Comparison of ENCODE assay signal across 8 cellular contexts in genomic region chr11:59754859-59755700, GRCh38. TPM values are rescaled to one million over a fixed set of nuclear protein-coding genes. Genes with fewer than 3 reads are reported as not detected.
A peak's percentile ranks its signal among the peaks of the same experiment; 100 is the strongest.
DNase-seq lines count a peak whose midpoint lies in the region; ATAC-seq and TF ChIP-seq lines count a peak whose summit lies in the region.

Gene STX3 (plus strand): TSS chr11:59755376. CDS start chr11:59755606, 230 bp downstream.

- ATAC-seq in GM21737 (IDR thresholded peaks at IDR 0.05; ENCODE audit: unreplicated experiment) (peak; percentile 54), omental fat pad (ENCODE audit: low FRiP score) (peak; percentile 80)
- peak; percentile 84 to 89 for ATAC-seq in activated naive CD4-positive, alpha-beta T cell treated with anti-CD3 and anti-CD28 coated beads, Interleukin-2, amount 50 U/mL, for 72 hours

- H3K36me3 ChIP-seq in Karpas-422 (ENCODE audit: insufficient read depth, low read length) (no peaks in the 10 kb centered on the region), SK-N-SH (replicated peaks in 1 of 2; ENCODE audit: control insufficient read depth in 1 of 2, insufficient read depth in 2 of 2, low read length in 1 of 2) (peaks cover 0 to 7% of the 10 kb centered on the region in 2 experiments)

- H3K4me3 ChIP-seq in Karpas-422 (ENCODE audit: low read length) (peak within 1 kb of the TSS; percentile 70), SK-N-SH (ENCODE audit: low read depth in 2 of 2, low read length in 1 of 2) (peak within 1 kb of the TSS; percentile 90 to 91)

- no peaks in the 10 kb centered on the region for H4K20me1 ChIP-seq in Karpas-422 (ENCODE audit: insufficient read depth, low read depth, low read length)
- H4K20me1 ChIP-seq in SK-N-SH (ENCODE audit: insufficient read depth): peaks cover 33% of the 10 kb centered on the region

- H3K79me2 ChIP-seq in Karpas-422 (ENCODE audit: low read length) (no peaks in the 10 kb centered on the region), SK-N-SH (ENCODE audit: insufficient read depth) (peaks cover 45% of the 10 kb centered on the region)

- H3K9me3 ChIP-seq in Karpas-422 (ENCODE audit: low read length) (no peaks in the 10 kb centered on the region), SK-N-SH (no peaks in the 10 kb centered on the region)

- H2AFZ ChIP-seq in Karpas-422 (ENCODE audit: low read length) (peak within 1 kb of the TSS; percentile 90), SK-N-SH (ENCODE audit: low read depth) (peak within 1 kb of the TSS; percentile 92)

- H3F3A ChIP-seq in SK-N-SH (replicated peaks; ENCODE audit: insufficient read depth): peaks cover 13% of the 10 kb centered on the region

- 0 out of 4 replicates have a peak, but pooled peaks of 1 of the 2 experiments have one; percentile 6 for TF ChIP-seq EP300 in SK-N-SH (IDR thresholded peaks at IDR 0.05; ENCODE audit: borderline replicate concordance in 1 of 2, low read depth in 1 of 2, low read length in 1 of 2)

- TF ChIP-seq CTCF in SK-N-SH (IDR thresholded peaks at IDR 0.05) (no peak), omental fat pad (IDR thresholded peaks at IDR 0.05) (no peak)

- no peaks in the 10 kb centered on the region for H3K9me2 ChIP-seq in Karpas-422 (replicated peaks; ENCODE audit: insufficient read depth, low read length)
- no peaks in the 10 kb centered on the region for H3K9me2 ChIP-seq in SK-N-SH

- no peak within 1 kb of the TSS for H3K27ac ChIP-seq in Karpas-422 (ENCODE audit: low read length)
- H3K27ac ChIP-seq in SK-N-SH (ENCODE audit: low read depth in 2 of 2, low read length in 1 of 2): peak within 1 kb of the TSS; percentile 68 to 86

- TF ChIP-seq RAD21 in SK-N-SH (IDR thresholded peaks at IDR 0.05; ENCODE audit: low read length): no peak

- POLR2A ChIA-PET in SK-N-SH (lab: Yijun Ruan, JAX): interaction anchor here (1.0 kb wide), 3 partner anchors 37 to 55 kb away, joined by 3 to 4 read pairs (median 4); partner anchors contain the start of gene MRPL16

- peaks cover 16% of the 10 kb centered on the region for H3K4me1 ChIP-seq in Karpas-422 (ENCODE audit: low read length)
- H3K4me1 ChIP-seq in SK-N-SH (ENCODE audit: control insufficient read depth in 1 of 2, insufficient read depth in 2 of 2, low read depth in 1 of 2, low read length in 1 of 2): peaks cover 0 to 16% of the 10 kb centered on the region in 2 experiments; a peak in 2 of 4 replicates

- H3K27me3 ChIP-seq in Karpas-422 (ENCODE audit: low read length) (no peaks in the 10 kb centered on the region), SK-N-SH (ENCODE audit: insufficient read depth) (no peaks in the 10 kb centered on the region)

- H3K9ac ChIP-seq in Karpas-422 (ENCODE audit: low read length) (peak within 1 kb of the TSS; percentile 58), SK-N-SH (peak within 1 kb of the TSS; percentile 92)

- CTCF ChIA-PET in SK-N-SH (lab: Yijun Ruan, JAX): interaction anchor here (0.6 to 5.2 kb wide), 18 partner anchors 11 to 489 kb away, joined by 3 to 88 read pairs (median 5); partner anchors contain the start of gene MRPL16

- 0% methylated on average over 21 of the region's 80 CpGs for WGBS in SK-N-SH (ENCODE audit: low lambda C conversion rate)

- H3K9me3 Mint-ChIP-seq in activated naive CD4-positive, alpha-beta T cell treated with anti-CD3 and anti-CD28 coated beads, Interleukin-2, amount 50 U/mL, for 72 hours: no peaks in the 10 kb centered on the region

- DNase-seq in DMS153 (lab: John Stamatoyannopoulos, UW): peak; percentile 39
- peak; percentile 78 for DNase-seq in Karpas-422
- DNase-seq in SK-N-SH: peak; percentile 84
- DNase-seq in activated naive CD4-positive, alpha-beta T cell treated with anti-CD3 and anti-CD28 coated beads, Interleukin-2, amount 50 U/mL, for 72 hours (ENCODE audit: low spot score in 2 of 2): peak; percentile 69 to 73
- peak; percentile 26 for DNase-seq in globus pallidus (ENCODE audit: low spot score)
- DNase-seq in omental fat pad (ENCODE audit: low spot score): no peak
- peak; percentile 69 for DNase-seq in superior temporal gyrus (ENCODE audit: extremely low spot score)

- H3K27ac Mint-ChIP-seq in activated naive CD4-positive, alpha-beta T cell treated with anti-CD3 and anti-CD28 coated beads, Interleukin-2, amount 50 U/mL, for 72 hours: peak within 1 kb of the TSS; percentile 21 to 97

- H3K36me3 Mint-ChIP-seq in activated naive CD4-positive, alpha-beta T cell treated with anti-CD3 and anti-CD28 coated beads, Interleukin-2, amount 50 U/mL, for 72 hours: peaks cover 0 to 7% of the 10 kb centered on the region in 2 donors

- H3K4me2 ChIP-seq in Karpas-422 (ENCODE audit: low read depth, low read length, poor library complexity, severe bottlenecking): peak within 1 kb of the TSS; percentile 87
- H3K4me2 ChIP-seq in SK-N-SH: peak within 1 kb of the TSS; percentile 91

TF ChIP-seq in SK-N-SH, 30 proteins besides CTCF, POLR2A, EP300 and RAD21:
- TF ChIP-seq SIN3A (IDR thresholded peaks at IDR 0.05; ENCODE audit: borderline replicate concordance, low read depth, low read length) (0 out of 2 replicates have a peak, but pooled peaks have one; percentile 45), CHD2 (IDR thresholded peaks at IDR 0.05; ENCODE audit: low read length, partially characterized antibody) (no peak), RXRA (IDR thresholded peaks at IDR 0.05; ENCODE audit: borderline replicate concordance, low read depth) (no peak), MEF2A (IDR thresholded peaks at IDR 0.05; ENCODE audit: borderline replicate concordance, low read depth) (peak; percentile 70), TCF12 (IDR thresholded peaks at IDR 0.05) (no peak), YY1 (IDR thresholded peaks at IDR 0.05; ENCODE audit: low read depth) (no peak), TAF1 (IDR thresholded peaks at IDR 0.05; ENCODE audit: borderline replicate concordance, low read depth, low read length) (0 out of 2 replicates have a peak, but pooled peaks have one; percentile 38), JUND (IDR thresholded peaks at IDR 0.05) (0 out of 2 replicates have a peak, but pooled peaks have one; percentile 8), NRF1 (IDR thresholded peaks at IDR 0.05; ENCODE audit: low read depth, low read length) (peak; percentile 70), GABPA (IDR thresholded peaks at IDR 0.05; ENCODE audit: low read depth) (0 out of 2 replicates have a peak, but pooled peaks have one; percentile 6)
- TF ChIP-seq, protein P1, sequence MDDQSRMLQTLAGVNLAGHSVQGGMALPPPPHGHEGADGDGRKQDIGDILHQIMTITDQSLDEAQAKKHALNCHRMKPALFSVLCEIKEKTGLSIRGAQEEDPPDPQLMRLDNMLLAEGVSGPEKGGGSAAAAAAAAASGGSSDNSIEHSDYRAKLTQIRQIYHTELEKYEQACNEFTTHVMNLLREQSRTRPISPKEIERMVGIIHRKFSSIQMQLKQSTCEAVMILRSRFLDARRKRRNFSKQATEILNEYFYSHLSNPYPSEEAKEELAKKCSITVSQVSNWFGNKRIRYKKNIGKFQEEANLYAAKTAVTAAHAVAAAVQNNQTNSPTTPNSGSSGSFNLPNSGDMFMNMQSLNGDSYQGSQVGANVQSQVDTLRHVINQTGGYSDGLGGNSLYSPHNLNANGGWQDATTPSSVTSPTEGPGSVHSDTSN (IDR thresholded peaks at IDR 0.05): 0 out of 2 replicates have a peak, but pooled peaks have one; percentile 2
- TF ChIP-seq, protein P2, sequence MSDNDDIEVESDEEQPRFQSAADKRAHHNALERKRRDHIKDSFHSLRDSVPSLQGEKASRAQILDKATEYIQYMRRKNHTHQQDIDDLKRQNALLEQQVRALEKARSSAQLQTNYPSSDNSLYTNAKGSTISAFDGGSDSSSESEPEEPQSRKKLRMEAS (IDR thresholded peaks at IDR 0.05; ENCODE audit: low read depth): peak; percentile 57; the same call in 1 of the 2 replicates

RNA-seq across cellular contexts. Expression of gene STX3, which starts in this region (rescaled TPM):
- 7.9 and 14.6 TPM in 2 replicates for total RNA-seq in Karpas-422 (2014; rRNA removed; shearing (Covaris generic); ENCODE audit: low replicate concordance)
- polyA plus RNA-seq in SK-N-SH (2012; rRNA removed): 21.4 and 26.6 TPM in 2 replicates
- polyA plus RNA-seq in SK-N-SH (2012; cell fraction: cytosol; rRNA removed): 31.2 and 37.3 TPM in 2 replicates
- polyA plus RNA-seq in SK-N-SH (2012; cell fraction: nucleus; rRNA removed): 36.5 and 43.6 TPM in 2 replicates
- total RNA-seq in activated naive CD4-positive, alpha-beta T cell treated with anti-CD3 and anti-CD28 coated beads, Interleukin-2, amount 50 U/mL, for 72 hours: 10 to 100 TPM in 1 of 2 donors, 1 to 10 TPM in 1; 6.1 to 10.0 TPM
- 10 to 100 TPM; 19.9 to 37.4 (median 31.9) TPM for total RNA-seq in omental fat pad
